Comparison of ENCODE assay signal across 9 cellular contexts in the genomic region with DNA sequence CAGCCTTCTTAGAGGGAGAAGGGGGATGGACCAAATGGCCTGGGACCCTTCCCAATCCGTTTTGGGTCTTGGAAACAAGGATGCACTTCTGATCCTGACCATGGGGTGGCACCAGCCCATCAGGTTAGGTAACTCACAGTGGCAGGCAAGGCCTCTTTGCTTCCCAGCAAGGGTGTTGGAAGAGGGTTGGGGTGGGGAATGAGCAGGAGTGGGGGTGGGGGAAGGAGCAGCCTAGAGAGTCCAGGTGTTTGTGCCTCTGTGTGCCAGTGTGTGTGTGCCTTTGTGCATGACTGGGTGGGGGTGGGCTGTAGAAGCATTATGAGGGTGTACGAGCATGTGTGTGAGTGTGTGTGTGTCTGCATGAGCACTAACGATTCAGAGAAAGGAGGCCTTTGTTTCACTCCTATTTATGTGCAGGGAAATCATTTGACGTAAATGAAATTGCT.
DNase-seq lines count a peak whose midpoint lies in the region; ATAC-seq and TF ChIP-seq lines count a peak whose summit lies in the region.
"Had no signal": no experiment of that assay in that cellular context is flagged by ENCODE, and none has a peak within 500 bp of the region (broad histone marks: within the 10 kb centered on the region; RNA-seq: fewer than 3 reads in every experiment).

No MANE protein-coding gene starts in this region.

- DNase-seq in NCI-H2081 (lab: John Stamatoyannopoulos, UW), result peak; percentile 36 to 61
- no peak for DNase-seq in NCI-H2081 treated with DMSO at 0.1 percent for 48 hours (lab: John Stamatoyannopoulos, UW)
- peak; percentile 82 for DNase-seq in NCI-H82 (lab: John Stamatoyannopoulos, UW)
- peak; percentile 52 for DNase-seq in epithelial cell of esophagus (ENCODE audit: low read depth)
- DNase-seq in mucosa of gallbladder (ENCODE audit: low spot score), result peak; percentile 70
- no peak for DNase-seq in activated CD8-positive, alpha-beta memory T cell treated with anti-CD3 and anti-CD28 coated beads for 24 hours

- ATAC-seq in HG03354 (IDR thresholded peaks at IDR 0.05; ENCODE audit: poor library complexity, severe bottlenecking, unreplicated experiment) (peak; percentile 69), GM21360 (IDR thresholded peaks at IDR 0.05; ENCODE audit: unreplicated experiment) (no peak)

- TF ChIP-seq CTCF in epithelial cell of esophagus (IDR thresholded peaks at IDR 0.05; ENCODE audit: insufficient read depth, low read depth, low read length, missing control alignments), result peak; percentile 63

- H3K4me3 ChIP-seq in epithelial cell of esophagus (ENCODE audit: low read length), result no peak overlapping the region
- H3K4me3 ChIP-seq: BLaER1 had no signal

Comparison
In these comparisons a context has a peak if more than half of its experiments do, and no peak if none do; other contexts are left out.
1. DNase-seq: peak in NCI-H2081 (2 of 2), NCI-H82 (single experiment), epithelial cell of esophagus (single experiment) and mucosa of gallbladder (single experiment); none in NCI-H2081 treated with DMSO at 0.1 percent for 48 hours (single experiment) and activated CD8-positive, alpha-beta memory T cell treated with anti-CD3 and anti-CD28 coated beads for 24 hours (single experiment).